In genomic region chr2:238854246-238854645, GRCh38 we compare ENCODE assay signal across 26 cellular contexts. TPM values are rescaled to one million over a fixed set of nuclear protein-coding genes. Genes with fewer than 3 reads are reported as not detected.
DNase-seq lines count a peak whose midpoint lies in the region; ATAC-seq, FAIRE-seq and TF ChIP-seq lines count a peak whose summit lies in the region.
"Had no signal": no experiment of that assay in that cellular context is flagged by ENCODE, and none has a peak within 500 bp of the region (broad histone marks: within the 10 kb centered on the region; RNA-seq: fewer than 3 reads in every experiment).

No MANE protein-coding gene starts in this region.

- no peak overlapping the region for H2AFZ ChIP-seq in fibroblast of lung (ENCODE audit: low read length)

- ATAC-seq in Right ventricle myocardium inferior, result no peak
- no peak for ATAC-seq in HG03025 (IDR thresholded peaks at IDR 0.05; ENCODE audit: low FRiP score, unreplicated experiment)
- ATAC-seq: activated CD8-positive, alpha-beta T cell treated with anti-CD3 and anti-CD28 coated beads, Interleukin-2, amount 10 ng/mL, durations not matched to agents 7 days and 5 days; left ventricle myocardium superior; PC-3; stimulated activated naive B cell treated with anti-CD40 and anti-IgM and Interleukin-4, amounts not matched to agents 10 μg/mL and 1 μg/mL and 100 μg/mL, for 72 hours had no signal

- CTCF ChIA-PET in AG04449 (lab: Yijun Ruan, JAX) (interaction anchor here (1.0 to 1.8 kb wide), 7 partner anchors 9 to 483 kb away, joined by 3 to 6 read pairs (median 4); no protein-coding TSS in a partner anchor), HEK293 (lab: Yijun Ruan, JAX) (no interaction called here)

- H3K36me3 ChIP-seq in HEK293 (ENCODE audit: control insufficient read depth in 2 of 2, insufficient read depth in 1 of 2, low read length in 2 of 2) (no peaks in the 10 kb centered on the region), fibroblast of lung (ENCODE audit: control insufficient read depth, insufficient read depth, low read length) (peaks cover 7% of the 10 kb centered on the region), rectal smooth muscle tissue (ENCODE audit: control insufficient read depth, insufficient read depth, low read length) (no peaks in the 10 kb centered on the region)
- H3K36me3 ChIP-seq: cardiac muscle cell, thyroid gland had no signal

- intact Hi-C loops in Right ventricle myocardium inferior (cut with DNase I), result no loop called here

- H3K79me2 ChIP-seq in fibroblast of lung (ENCODE audit: control insufficient read depth, insufficient read depth, low read length), result peaks cover 99% of the 10 kb centered on the region

- no peak for FAIRE-seq in GM19239 (lab: Jason Lieb, UNC)
- FAIRE-seq: A204.1, endometrium, small intestine had no signal

- H3K27ac ChIP-seq in HEK293 (ENCODE audit: extremely low read depth, low read depth, low read length), result no peak overlapping the region
- peak overlapping the region; percentile 74 for H3K27ac ChIP-seq in fibroblast of lung (ENCODE audit: insufficient read depth, low read length)
- peak overlapping the region; percentile 40 for H3K27ac ChIP-seq in rectal smooth muscle tissue (ENCODE audit: low read depth, low read length)
- H3K27ac ChIP-seq: C4-2B, cardiac muscle cell, thyroid gland had no signal

- POLR2A ChIA-PET in AG04449 (lab: Yijun Ruan, JAX), result interaction anchor here (0.7 to 1.1 kb wide), 5 partner anchors 9 to 94 kb away, joined by 3 to 6 read pairs (median 4); no protein-coding TSS in a partner anchor
- POLR2A ChIA-PET in HEK293 (lab: Yijun Ruan, JAX), result no interaction called here

- H3K9ac ChIP-seq in fibroblast of lung (ENCODE audit: insufficient read depth, low read length) (peak overlapping the region; percentile 25), rectal smooth muscle tissue (ENCODE audit: low read length) (no peak overlapping the region)

- peak overlapping the region; percentile 38 for H3K4me2 ChIP-seq in fibroblast of lung (ENCODE audit: extremely low read depth, insufficient read depth, low read length)

- H3K9me3 ChIP-seq in HEK293 (ENCODE audit: control insufficient read depth, insufficient read depth, low read depth, low read length) (no peaks in the 10 kb centered on the region), fibroblast of lung (ENCODE audit: control insufficient read depth, insufficient read depth, low read depth, low read length) (no peaks in the 10 kb centered on the region)
- H3K9me3 ChIP-seq: thyroid gland had no signal

- H3K4me3 ChIP-seq in AG04449 (ENCODE audit: low read depth, low read length) (peak overlapping the region; percentile 52), HEK293 (ENCODE audit: low read depth, low read length) (no peak overlapping the region), fibroblast of lung (replicated peaks in 1 of 4; ENCODE audit: control extremely low read depth in 1 of 4, insufficient read depth in 1 of 4, low read depth in 3 of 4, low read length in 4 of 4) (peak overlapping the region in 3 of 4 experiments; percentile 22 to 94 (median 28)), rectal smooth muscle tissue (ENCODE audit: low read length) (peak overlapping the region; percentile 9)
- H3K4me3 ChIP-seq: cardiac muscle cell, thyroid gland had no signal

- no peaks in the 10 kb centered on the region for H4K20me1 ChIP-seq in fibroblast of lung (ENCODE audit: control insufficient read depth, extremely low read depth, insufficient read depth, low read length)

- TF ChIP-seq CTCF in AG04449 (IDR thresholded peaks at IDR 0.05; ENCODE audit: insufficient read depth, low read length, missing control alignments) (no peak), HEK293 (tag by site-specific recombination; IDR thresholded peaks at IDR 0.05) (no peak), fibroblast of lung (conservative IDR thresholded peaks at IDR 0.05 in 1 of 2, IDR thresholded peaks at IDR 0.05 in 1 of 2; ENCODE audit: low read depth in 1 of 2, low read length in 2 of 2) (no peak)

- H3K27me3 ChIP-seq in fibroblast of lung (ENCODE audit: control insufficient read depth, insufficient read depth, low read length), result no peaks in the 10 kb centered on the region
- H3K27me3 ChIP-seq in rectal smooth muscle tissue (ENCODE audit: control insufficient read depth, insufficient read depth, low read length), result peaks cover 3% of the 10 kb centered on the region
- H3K27me3 ChIP-seq: cardiac muscle cell had no signal

- DNase-seq in AG04449 (ENCODE audit: low read depth, low spot score), result no peak
- no peak for DNase-seq in fibroblast of lung (ENCODE audit: low read depth in 2 of 2)
- DNase-seq in Right ventricle myocardium inferior (ENCODE audit: missing footprints), result no peak
- DNase-seq in GM19239 (ENCODE audit: insufficient read length, low spot score), result no peak
- no peak for DNase-seq in NCI-H2081 (lab: John Stamatoyannopoulos, UW)
- DNase-seq: activated CD4-positive, CD25-positive, alpha-beta regulatory T cell treated with anti-CD3 and anti-CD28 coated beads, Interleukin-2, amount 50 U/mL, for 72 hours; activated CD8-positive, alpha-beta T cell treated with anti-CD3 and anti-CD28 coated beads, Interleukin-2, amount 10 ng/mL, durations not matched to agents 7 days and 5 days; activated T-cell treated with anti-CD3 and anti-CD28 coated beads, Interleukin-2, amount 50 U/mL, for 24 hours; cortex of kidney; left ventricle myocardium superior; NCI-H1105; NCI-H446; nephron progenitor cell; PC-3; SHP77 treated with DMSO at 0.1 percent for 48 hours; small intestine; stimulated activated CD4-positive, alpha-beta T cell treated with anti-CD3 and anti-CD28 coated beads, Interleukin-2, amount 100 ng/mL, for 24 hours; stimulated activated naive B cell treated with anti-CD40 and anti-IgM and Interleukin-4, amounts not matched to agents 10 μg/mL and 1 μg/mL and 100 μg/mL, for 72 hours; thyroid gland had no signal

- H3K4me1 ChIP-seq in HEK293 (ENCODE audit: control insufficient read depth, insufficient read depth, low read length) (peaks cover 12% of the 10 kb centered on the region), fibroblast of lung (ENCODE audit: control insufficient read depth, extremely low read depth, insufficient read depth, low read length) (peaks cover 6% of the 10 kb centered on the region), rectal smooth muscle tissue (ENCODE audit: control insufficient read depth, insufficient read depth, low read length) (peaks cover 18% of the 10 kb centered on the region)
- H3K4me1 ChIP-seq: thyroid gland had no signal

TF ChIP-seq in HEK293, 187 proteins besides CTCF, POLR2A, EP300 and RAD21:
- TF ChIP-seq SETDB1 (IDR thresholded peaks at IDR 0.05; ENCODE audit: insufficient read length, low read length) (peak; percentile 10), HOXD13 (CRISPR knock-in tag; IDR thresholded peaks at IDR 0.05; ENCODE audit: borderline replicate concordance) (no peak)
TF ChIP-seq in HEK293: peak in this region for 1.

RNA-seq across cellular contexts. Expression of gene TWIST2, which starts 6.4 kb away (rescaled TPM):
- total RNA-seq in fibroblast of lung (36.0 and 118 TPM in 2 replicates), Right ventricle myocardium inferior (2.6 TPM)
- polyA plus RNA-seq in fibroblast of lung, result 85.2 and 97.7 TPM in 2 replicates
- 83.8 and 115 TPM in 2 replicates for polyA plus RNA-seq in fibroblast of lung (2012)
- polyA minus RNA-seq in fibroblast of lung (ENCODE audit: low replicate concordance), result 24.2 and 33.9 TPM in 2 replicates
- total RNA-seq: activated CD8-positive, alpha-beta T cell treated with anti-CD3 and anti-CD28 coated beads, Interleukin-2, amount 10 ng/mL, durations not matched to agents 7 days and 5 days; cardiac muscle cell had no signal
- polyA plus RNA-seq: cardiac muscle cell had no signal

Comparison
In these comparisons a context has a peak if more than half of its experiments do, and no peak if none do; other contexts are left out.
1. RNA of gene TWIST2, which starts 6.4 kb away (total RNA-seq): 36.0 to 118 TPM in fibroblast of lung; 2.6 TPM in Right ventricle myocardium inferior (single experiment); every median in the first group is over 10 times any median in the second.